ENCODE assay signal across 16 cellular contexts in the genomic region with DNA sequence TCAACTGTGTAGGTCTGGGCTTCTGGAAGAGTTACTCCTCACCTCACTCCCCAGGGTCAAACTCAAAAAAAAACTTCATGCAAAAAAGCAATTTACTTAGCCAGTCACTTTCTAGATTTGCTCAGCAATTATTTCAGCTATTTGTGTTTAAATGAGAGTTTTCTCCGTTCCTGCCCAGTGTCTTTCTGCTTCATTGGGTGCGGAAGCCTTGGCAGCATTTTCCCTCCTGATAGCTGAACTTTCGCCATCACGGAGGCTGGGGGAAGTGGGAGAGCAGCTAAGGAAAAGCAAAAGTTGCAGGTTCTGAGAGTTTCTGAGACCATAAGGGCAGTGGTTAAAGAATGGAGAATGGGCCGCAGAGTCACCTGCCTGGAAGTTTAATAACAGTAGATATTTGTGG.
DNase-seq lines count a peak whose midpoint lies in the region; ATAC-seq and TF ChIP-seq lines count a peak whose summit lies in the region.
"Had no signal": no experiment of that assay in that cellular context is flagged by ENCODE, and none has a peak within 500 bp of the region (broad histone marks: within the 10 kb centered on the region; RNA-seq: fewer than 3 reads in every experiment).

No MANE protein-coding gene starts in this region.

- H3K23me2 ChIP-seq in H9 (ENCODE audit: insufficient read length, low read depth, low read length, poor library complexity, severe bottlenecking): no peaks in the 10 kb centered on the region

- H3K27me3 ChIP-seq in H9 (ENCODE audit: insufficient read depth, low read length): no peaks in the 10 kb centered on the region

- no peak overlapping the region for H3K27ac ChIP-seq in H9 (ENCODE audit: insufficient read length, low read depth, low read length)
- H3K27ac ChIP-seq: 22Rv1, A549 had no signal

- no peak overlapping the region for H3T11ph ChIP-seq in H9 (ENCODE audit: low read length)

- H2BK15ac ChIP-seq in H9 (ENCODE audit: low read depth, low read length): no peak overlapping the region

- no peak for ATAC-seq in activated CD4-positive, alpha-beta T cell treated with anti-CD3 and anti-CD28 coated beads for 36 hours
- ATAC-seq: A549 had no signal

- H3K9me3 Mint-ChIP-seq in H9 (no peaks in the 10 kb centered on the region), nephron (no peaks in the 10 kb centered on the region)
- no peaks in the 10 kb centered on the region for H3K9me3 Mint-ChIP-seq in activated CD4-positive, alpha-beta T cell treated with anti-CD3 and anti-CD28 coated beads for 36 hours (ENCODE audit: low read depth)

- no peaks in the 10 kb centered on the region for H3K79me2 ChIP-seq in H9 (ENCODE audit: insufficient read depth, low read length)

- no peak overlapping the region for H3K27ac Mint-ChIP-seq in H9
- H3K27ac Mint-ChIP-seq in nephron: peak overlapping the region; percentile 76 to 91 (median 83)
- no peak overlapping the region for H3K27ac Mint-ChIP-seq in activated CD4-positive, alpha-beta T cell treated with anti-CD3 and anti-CD28 coated beads for 36 hours
- H3K27ac Mint-ChIP-seq: CD14-positive monocyte; CD4-positive, alpha-beta memory T cell had no signal

- no peak overlapping the region for H3K4me2 ChIP-seq in H9 (ENCODE audit: insufficient read depth, insufficient read length, low read length)
- H3K4me2 ChIP-seq: A549 had no signal

- no peaks in the 10 kb centered on the region for H3K9me3 ChIP-seq in H9 (ENCODE audit: control insufficient read depth, low read depth, low read length)
- H3K9me3 ChIP-seq: A549, HAP-1 had no signal

- POLR2A ChIA-PET in activated CD4-positive, alpha-beta T cell treated with anti-CD3 and anti-CD28 coated beads for 36 hours (lab: Charles Lee): no interaction called here

- CTCF ChIA-PET in activated CD4-positive, alpha-beta T cell treated with anti-CD3 and anti-CD28 coated beads for 36 hours (lab: Charles Lee): no interaction called here

- no peak overlapping the region for H2BK12ac ChIP-seq in H9 (ENCODE audit: insufficient read length, low read depth, low read length)

- no peak overlapping the region for H3K4ac ChIP-seq in H9 (ENCODE audit: low read depth, low read length)

- H3K4me3 Mint-ChIP-seq in H9 (no peak overlapping the region), nephron (no peak overlapping the region)
- H3K4me3 Mint-ChIP-seq in activated CD4-positive, alpha-beta T cell treated with anti-CD3 and anti-CD28 coated beads for 36 hours: no peak overlapping the region
- H3K4me3 Mint-ChIP-seq: CD14-positive monocyte; CD4-positive, alpha-beta memory T cell had no signal

- no peak overlapping the region for H2BK20ac ChIP-seq in H9 (ENCODE audit: low read depth, low read length, poor library complexity, severe bottlenecking)

- H2AK5ac ChIP-seq in H9 (ENCODE audit: insufficient read length, low read length): no peak overlapping the region

- H4K20me1 ChIP-seq in H9 (ENCODE audit: control insufficient read depth, insufficient read depth, insufficient read length): no peaks in the 10 kb centered on the region

- no peak overlapping the region for H3K56ac ChIP-seq in H9 (ENCODE audit: insufficient read length, low read depth, low read length)

- H3K79me1 ChIP-seq in H9 (ENCODE audit: insufficient read depth, low read depth, low read length, poor library complexity, severe bottlenecking): no peaks in the 10 kb centered on the region

- no peak overlapping the region for H2BK5ac ChIP-seq in H9 (ENCODE audit: insufficient read length, low read length)

- H3K18ac ChIP-seq in H9 (ENCODE audit: insufficient read length, low read depth, low read length): no peak overlapping the region

- peak overlapping the region; percentile 50 for H4K8ac ChIP-seq in H9 (replicated peaks; ENCODE audit: insufficient read length, low read depth, low read length)

- no peak overlapping the region for H3K14ac ChIP-seq in H9 (ENCODE audit: insufficient read depth, low read length)

- TF ChIP-seq CTCF in H9 (conservative IDR thresholded peaks at IDR 0.05) (no peak), nephron (IDR thresholded peaks at IDR 0.05; ENCODE audit: unreplicated experiment in 3 of 3) (no peak)

- no peaks in the 10 kb centered on the region for H3K36me3 Mint-ChIP-seq in H9 (ENCODE audit: insufficient read depth in 1 of 3, low read depth in 3 of 3)
- H3K36me3 Mint-ChIP-seq in nephron (ENCODE audit: low read depth): no peaks in the 10 kb centered on the region
- H3K36me3 Mint-ChIP-seq in activated CD4-positive, alpha-beta T cell treated with anti-CD3 and anti-CD28 coated beads for 36 hours (ENCODE audit: low read depth): no peaks in the 10 kb centered on the region
- H3K36me3 Mint-ChIP-seq: CD14-positive monocyte; CD4-positive, alpha-beta memory T cell had no signal

- H3K23ac ChIP-seq in H9 (ENCODE audit: insufficient read length, low read depth, low read length): no peak overlapping the region

- H4K91ac ChIP-seq in H9 (ENCODE audit: insufficient read length, low read depth, low read length): no peak overlapping the region

- no peak overlapping the region for H4K5ac ChIP-seq in H9 (ENCODE audit: insufficient read length, low read depth, low read length)

- H2BK120ac ChIP-seq in H9 (ENCODE audit: low read depth, low read length, poor library complexity, severe bottlenecking): no peak overlapping the region

- no peak for DNase-seq in H9
- DNase-seq in kidney glomerular epithelial cell (lab: John Stamatoyannopoulos, UW): peak; percentile 53
- peak; percentile 73 for DNase-seq in renal cortical epithelial cell (ENCODE audit: low read depth)
- no peak for DNase-seq in activated CD8-positive, alpha-beta memory T cell treated with anti-CD3 and anti-CD28 coated beads, Interleukin-2, amount 50 U/mL, for 48 hours
- no peak for DNase-seq in stimulated activated CD8-positive, alpha-beta memory T cell treated with anti-CD3 and anti-CD28 coated beads, Interleukin-4, amount 100 ng/mL, for 48 hours
- DNase-seq in activated CD4-positive, alpha-beta T cell treated with anti-CD3 and anti-CD28 coated beads for 36 hours: no peak
- DNase-seq: AML-193; CD4-positive, alpha-beta memory T cell; DMS153; DMS79; GDM1 had no signal

- intact Hi-C loops in activated CD4-positive, alpha-beta T cell treated with anti-CD3 and anti-CD28 coated beads for 36 hours (cut with DNase I, micrococcal nuclease): no loop called here

- WGBS in H9 (ENCODE audit: extremely low coverage, insufficient read length, low lambda C conversion rate): no CpG with 5 or more reads among the region's 5 CpGs

- H2AFZ ChIP-seq in H9 (ENCODE audit: low read length): no peak overlapping the region

- H3K27me3 Mint-ChIP-seq in H9 (ENCODE audit: low read depth): no peaks in the 10 kb centered on the region
- no peaks in the 10 kb centered on the region for H3K27me3 Mint-ChIP-seq in nephron (ENCODE audit: low read depth)
- H3K27me3 Mint-ChIP-seq in activated CD4-positive, alpha-beta T cell treated with anti-CD3 and anti-CD28 coated beads for 36 hours: peaks cover 23% of the 10 kb centered on the region

- no peak overlapping the region for H3K9ac ChIP-seq in H9 (ENCODE audit: extremely low read depth, insufficient read length, low read length)

- no peaks in the 10 kb centered on the region for H3K4me1 Mint-ChIP-seq in H9
- peaks cover 31% of the 10 kb centered on the region for H3K4me1 Mint-ChIP-seq in nephron
- H3K4me1 Mint-ChIP-seq in activated CD4-positive, alpha-beta T cell treated with anti-CD3 and anti-CD28 coated beads for 36 hours: no peaks in the 10 kb centered on the region
- H3K4me1 Mint-ChIP-seq: CD14-positive monocyte; CD4-positive, alpha-beta memory T cell had no signal

- H3K4me1 ChIP-seq in H9 (ENCODE audit: insufficient read depth, low read length): no peaks in the 10 kb centered on the region
- H3K4me1 ChIP-seq: HAP-1 had no signal

Comparison
In these comparisons a context has a peak if more than half of its experiments do, and no peak if none do; other contexts are left out.
1. DNase-seq: peak in kidney glomerular epithelial cell (single experiment) and renal cortical epithelial cell (single experiment); none in H9 (single experiment), activated CD8-positive, alpha-beta memory T cell treated with anti-CD3 and anti-CD28 coated beads, Interleukin-2, amount 50 U/mL, for 48 hours (single experiment), stimulated activated CD8-positive, alpha-beta memory T cell treated with anti-CD3 and anti-CD28 coated beads, Interleukin-4, amount 100 ng/mL, for 48 hours (single experiment) and activated CD4-positive, alpha-beta T cell treated with anti-CD3 and anti-CD28 coated beads for 36 hours (single experiment).
2. H3K27ac Mint-ChIP-seq: peak in nephron (3 of 3); none in H9 (0 of 3) and activated CD4-positive, alpha-beta T cell treated with anti-CD3 and anti-CD28 coated beads for 36 hours (single experiment).